Comparison of ENCODE assay signal across 9 cellular contexts in genomic region chr7:106281919-106282318, GRCh38. TPM values are rescaled to one million over a fixed set of nuclear protein-coding genes. Genes with fewer than 3 reads are reported as not detected.
DNase-seq lines count a peak whose midpoint lies in the region; TF ChIP-seq lines count a peak whose summit lies in the region.
"Had no signal": no experiment of that assay in that cellular context is flagged by ENCODE, and none has a peak within 500 bp of the region (broad histone marks: within the 10 kb centered on the region; RNA-seq: fewer than 3 reads in every experiment).

No MANE protein-coding gene starts in this region.

- no peaks in the 10 kb centered on the region for H3K9me3 Mint-ChIP-seq in neural progenitor cell

- H3K9ac ChIP-seq in OCI-LY3 (ENCODE audit: low read length): no peak overlapping the region
- no peak overlapping the region for H3K9ac ChIP-seq in neural progenitor cell

- H3K4me2 ChIP-seq in OCI-LY3 (ENCODE audit: low read length) (peak overlapping the region; percentile 83), neural progenitor cell (peak overlapping the region; percentile 92)

- H4K20me1 ChIP-seq in OCI-LY3 (ENCODE audit: insufficient read depth, low read length) (peaks cover 71% of the 10 kb centered on the region), neural progenitor cell (ENCODE audit: low read depth) (peaks cover 53% of the 10 kb centered on the region)

- no peak for TF ChIP-seq CTCF in GM12864 (IDR thresholded peaks at IDR 0.05; ENCODE audit: low read depth, low read length, missing control alignments)
- TF ChIP-seq CTCF in OCI-LY3 (IDR thresholded peaks at IDR 0.05; ENCODE audit: low read depth, low read length): no peak
- no peak for TF ChIP-seq CTCF in cardiac fibroblast (IDR thresholded peaks at IDR 0.05; ENCODE audit: low read depth, low read length)
- no peak for TF ChIP-seq CTCF in neural progenitor cell (IDR thresholded peaks at IDR 0.05)
- TF ChIP-seq CTCF in ovary (IDR thresholded peaks at IDR 0.05): no peak
- no peak for TF ChIP-seq CTCF in WERI-Rb-1 (IDR thresholded peaks at IDR 0.05; ENCODE audit: low read depth, low read length)

- H3K27ac Mint-ChIP-seq in neural progenitor cell: no peak overlapping the region

- H3F3A ChIP-seq in neural progenitor cell (ENCODE audit: low read depth): peaks cover 27% of the 10 kb centered on the region

- WGBS in ovary, 3 donors: 96 to 99% (median 97%) methylated on average over 3 of the region's 3 CpGs

- peaks cover 2% of the 10 kb centered on the region for H3K27me3 Mint-ChIP-seq in neural progenitor cell (ENCODE audit: insufficient read depth, low read depth)

- peaks cover 24% of the 10 kb centered on the region for H3K36me3 ChIP-seq in OCI-LY3 (replicated peaks; ENCODE audit: low read depth, low read length)
- H3K36me3 ChIP-seq in neural progenitor cell: no peaks in the 10 kb centered on the region
- no peaks in the 10 kb centered on the region for H3K36me3 ChIP-seq in ovary
- peaks cover 7% of the 10 kb centered on the region for H3K36me3 ChIP-seq in WERI-Rb-1

- no peak overlapping the region for H2AFZ ChIP-seq in OCI-LY3 (ENCODE audit: low read depth, low read length)
- H2AFZ ChIP-seq in neural progenitor cell (replicated peaks): no peak overlapping the region

- H3K4me3 ChIP-seq in GM12864 (ENCODE audit: low read depth, low read length): peak overlapping the region; percentile 50; the same call in 1 of the 2 replicates
- no peak overlapping the region for H3K4me3 ChIP-seq in OCI-LY3 (ENCODE audit: low read length)
- H3K4me3 ChIP-seq in cardiac fibroblast (replicated peaks in 1 of 2; ENCODE audit: low read depth in 2 of 2, low read length in 2 of 2): peak overlapping the region; percentile 63 to 79
- H3K4me3 ChIP-seq in neural progenitor cell: no peak overlapping the region
- H3K4me3 ChIP-seq in ovary: no peak overlapping the region
- no peak overlapping the region for H3K4me3 ChIP-seq in WERI-Rb-1 (ENCODE audit: low read depth, low read length)

- H3K9me3 ChIP-seq in OCI-LY3 (ENCODE audit: insufficient read depth, low read length): no peaks in the 10 kb centered on the region
- H3K9me3 ChIP-seq in neural progenitor cell (ENCODE audit: low read depth): no peaks in the 10 kb centered on the region
- no peaks in the 10 kb centered on the region for H3K9me3 ChIP-seq in ovary
- no peaks in the 10 kb centered on the region for H3K9me3 ChIP-seq in WERI-Rb-1 (ENCODE audit: severe bottlenecking)
- H3K9me3 ChIP-seq: body of pancreas had no signal

- peaks cover 74% of the 10 kb centered on the region for H3K79me2 ChIP-seq in OCI-LY3 (ENCODE audit: low read length)
- H3K79me2 ChIP-seq in neural progenitor cell (ENCODE audit: low read depth): peaks cover 73% of the 10 kb centered on the region

- peaks cover 24% of the 10 kb centered on the region for H3K4me1 ChIP-seq in OCI-LY3 (ENCODE audit: low read length)
- peaks cover 32% of the 10 kb centered on the region for H3K4me1 ChIP-seq in neural progenitor cell
- peaks cover 5% of the 10 kb centered on the region for H3K4me1 ChIP-seq in ovary (ENCODE audit: insufficient read depth)

- DNase-seq in GM12864 (ENCODE audit: low read depth): no peak
- peak in 1 of 2 donors; percentile 34 for DNase-seq in cardiac fibroblast (ENCODE audit: low read depth in 2 of 2)
- no peak for DNase-seq in neural progenitor cell (ENCODE audit: low spot score)
- no peak for DNase-seq in ovary
- DNase-seq in WERI-Rb-1: no peak
- DNase-seq in KBM-7: no peak
- DNase-seq: body of pancreas, NCI-H524 had no signal

- no peak overlapping the region for H3K4me3 Mint-ChIP-seq in neural progenitor cell

- intact Hi-C loops in ovary (cut with DNase I): loop anchor here in 2 of 4 donors (5.0 to 10.0 kb wide), 3 partner anchors 107 to 183 kb away; no protein-coding TSS in a partner anchor

- TF ChIP-seq EP300 in ovary (IDR thresholded peaks at IDR 0.05): no peak

- no peak for TF ChIP-seq POLR2A in ovary (IDR thresholded peaks at IDR 0.05)

- H3K27ac ChIP-seq in OCI-LY3 (ENCODE audit: low read length) (no peak overlapping the region), neural progenitor cell (no peak overlapping the region), ovary (no peak overlapping the region), WERI-Rb-1 (no peak overlapping the region)

- in situ Hi-C loops in KBM-7 (cut with MboI; ENCODE audit: low pct_unique_long_range_greater_than_20kb, low sequenced_read_pairs): no loop called here

- H3K27me3 ChIP-seq in OCI-LY3 (ENCODE audit: low read depth, low read length) (no peaks in the 10 kb centered on the region), neural progenitor cell (no peaks in the 10 kb centered on the region), ovary (no peaks in the 10 kb centered on the region), WERI-Rb-1 (ENCODE audit: insufficient read depth, low read depth, severe bottlenecking) (no peaks in the 10 kb centered on the region)
- H3K27me3 ChIP-seq: body of pancreas had no signal

- H3K4me1 Mint-ChIP-seq in neural progenitor cell: peaks cover 17% of the 10 kb centered on the region

- H3K36me3 Mint-ChIP-seq in neural progenitor cell: peaks cover 18% of the 10 kb centered on the region

RNA-seq across cellular contexts. Expression of gene NAMPT, which starts 2.9 kb away (rescaled TPM):
- 84.8 and 143 TPM in 2 replicates for total RNA-seq in neural progenitor cell (ENCODE audit: low replicate concordance)
- 100 to 1,000 TPM in 6 of 7 donors, 10 to 100 TPM in 1; 73.8 to 609 (median 230) TPM for total RNA-seq in ovary
- polyA plus RNA-seq in ovary: 10 to 100 TPM; 39.5 to 43.3 TPM

Comparison
In these comparisons a context has a peak if more than half of its experiments do, and no peak if none do; other contexts are left out.
1. H3K4me3 ChIP-seq: peak in GM12864 (single experiment) and cardiac fibroblast (2 of 2); none in OCI-LY3 (single experiment), neural progenitor cell (single experiment), ovary (single experiment) and WERI-Rb-1 (single experiment).